In the genomic region with DNA sequence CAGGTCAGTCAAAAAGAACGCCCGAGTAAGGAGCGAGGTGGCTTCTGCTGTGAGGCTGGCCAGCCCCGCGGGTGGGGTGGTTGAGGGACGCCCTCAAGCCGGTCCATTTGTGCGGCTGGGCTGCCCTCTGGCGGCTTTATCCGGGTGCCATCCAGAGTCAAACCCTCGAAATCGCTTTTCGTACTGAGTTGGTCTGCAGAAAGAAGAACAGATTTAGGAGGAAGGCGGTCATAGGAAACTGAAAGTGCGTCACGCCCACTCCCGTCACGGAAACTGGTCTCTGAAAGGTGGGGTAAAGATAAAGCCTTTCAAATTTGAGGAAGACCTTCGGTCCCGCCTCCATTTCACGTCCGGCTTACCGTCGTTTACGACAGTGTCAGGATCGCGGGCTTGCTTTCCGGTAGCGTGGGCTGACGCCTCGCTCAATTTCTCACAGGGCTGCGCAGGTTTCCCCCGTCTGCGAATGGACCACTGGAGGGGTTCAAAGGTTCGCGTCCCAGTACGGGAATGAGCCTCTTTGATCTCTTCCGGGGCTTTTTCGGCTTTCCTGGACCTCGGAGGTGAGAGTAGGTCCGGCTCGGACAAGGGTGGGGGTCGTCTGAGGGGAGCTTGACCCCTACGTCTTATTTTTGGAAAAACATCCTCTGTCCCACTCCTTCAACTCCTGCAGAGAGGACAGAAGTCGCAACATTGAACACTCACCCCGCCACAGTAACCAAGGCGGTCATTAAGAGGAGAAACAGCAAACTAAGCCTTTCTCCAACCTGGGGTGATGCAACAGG, we compare ENCODE assay signal across 1 cellular context.
TF ChIP-seq lines count a peak whose summit lies in the region.

A gene (plus strand): TSS at position 413 of the 782 bp plus-strand sequence. CDS start 95 bp downstream, at position 508.

TF ChIP-seq in GM12878, 131 proteins besides CTCF, POLR2A, EP300 and RAD21 (continued from another document and continues in another):
- TF ChIP-seq, protein P1, sequence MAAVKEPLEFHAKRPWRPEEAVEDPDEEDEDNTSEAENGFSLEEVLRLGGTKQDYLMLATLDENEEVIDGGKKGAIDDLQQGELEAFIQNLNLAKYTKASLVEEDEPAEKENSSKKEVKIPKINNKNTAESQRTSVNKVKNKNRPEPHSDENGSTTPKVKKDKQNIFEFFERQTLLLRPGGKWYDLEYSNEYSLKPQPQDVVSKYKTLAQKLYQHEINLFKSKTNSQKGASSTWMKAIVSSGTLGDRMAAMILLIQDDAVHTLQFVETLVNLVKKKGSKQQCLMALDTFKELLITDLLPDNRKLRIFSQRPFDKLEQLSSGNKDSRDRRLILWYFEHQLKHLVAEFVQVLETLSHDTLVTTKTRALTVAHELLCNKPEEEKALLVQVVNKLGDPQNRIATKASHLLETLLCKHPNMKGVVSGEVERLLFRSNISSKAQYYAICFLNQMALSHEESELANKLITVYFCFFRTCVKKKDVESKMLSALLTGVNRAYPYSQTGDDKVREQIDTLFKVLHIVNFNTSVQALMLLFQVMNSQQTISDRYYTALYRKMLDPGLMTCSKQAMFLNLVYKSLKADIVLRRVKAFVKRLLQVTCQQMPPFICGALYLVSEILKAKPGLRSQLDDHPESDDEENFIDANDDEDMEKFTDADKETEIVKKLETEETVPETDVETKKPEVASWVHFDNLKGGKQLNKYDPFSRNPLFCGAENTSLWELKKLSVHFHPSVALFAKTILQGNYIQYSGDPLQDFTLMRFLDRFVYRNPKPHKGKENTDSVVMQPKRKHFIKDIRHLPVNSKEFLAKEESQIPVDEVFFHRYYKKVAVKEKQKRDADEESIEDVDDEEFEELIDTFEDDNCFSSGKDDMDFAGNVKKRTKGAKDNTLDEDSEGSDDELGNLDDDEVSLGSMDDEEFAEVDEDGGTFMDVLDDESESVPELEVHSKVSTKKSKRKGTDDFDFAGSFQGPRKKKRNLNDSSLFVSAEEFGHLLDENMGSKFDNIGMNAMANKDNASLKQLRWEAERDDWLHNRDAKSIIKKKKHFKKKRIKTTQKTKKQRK (IDR thresholded peaks at IDR 0.05; ENCODE audit: low read depth, low read length) = no peak
- TF ChIP-seq, protein P2, sequence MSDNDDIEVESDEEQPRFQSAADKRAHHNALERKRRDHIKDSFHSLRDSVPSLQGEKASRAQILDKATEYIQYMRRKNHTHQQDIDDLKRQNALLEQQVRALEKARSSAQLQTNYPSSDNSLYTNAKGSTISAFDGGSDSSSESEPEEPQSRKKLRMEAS (IDR thresholded peaks at IDR 0.05; ENCODE audit: low read depth, low read length) = no peak; the same call in none of the 2 replicates
- peak in 1 of 2 experiments; percentile 95; a peak in 2 of 4 replicates for TF ChIP-seq ETV6 (conservative IDR thresholded peaks at IDR 0.05 in 1 of 2, IDR thresholded peaks at IDR 0.05 in 1 of 2; ENCODE audit: borderline replicate concordance in 1 of 2, low read depth in 1 of 2)
- TF ChIP-seq RB1 (IDR thresholded peaks at IDR 0.05; ENCODE audit: borderline replicate concordance) = no peak
- no peak for TF ChIP-seq SUZ12 (IDR thresholded peaks at IDR 0.05; ENCODE audit: unreplicated experiment)
- TF ChIP-seq, protein P3, sequence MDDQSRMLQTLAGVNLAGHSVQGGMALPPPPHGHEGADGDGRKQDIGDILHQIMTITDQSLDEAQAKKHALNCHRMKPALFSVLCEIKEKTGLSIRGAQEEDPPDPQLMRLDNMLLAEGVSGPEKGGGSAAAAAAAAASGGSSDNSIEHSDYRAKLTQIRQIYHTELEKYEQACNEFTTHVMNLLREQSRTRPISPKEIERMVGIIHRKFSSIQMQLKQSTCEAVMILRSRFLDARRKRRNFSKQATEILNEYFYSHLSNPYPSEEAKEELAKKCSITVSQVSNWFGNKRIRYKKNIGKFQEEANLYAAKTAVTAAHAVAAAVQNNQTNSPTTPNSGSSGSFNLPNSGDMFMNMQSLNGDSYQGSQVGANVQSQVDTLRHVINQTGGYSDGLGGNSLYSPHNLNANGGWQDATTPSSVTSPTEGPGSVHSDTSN (IDR thresholded peaks at IDR 0.05; ENCODE audit: insufficient replicate concordance, low read depth, low read length) = no peak
- no peak for TF ChIP-seq ASH2L (IDR thresholded peaks at IDR 0.05; ENCODE audit: borderline replicate concordance, low read depth)
- TF ChIP-seq ZNF207 (IDR thresholded peaks at IDR 0.05; ENCODE audit: borderline replicate concordance) = peak; percentile 48; the same call in 1 of the 2 replicates
- TF ChIP-seq BMI1 (IDR thresholded peaks at IDR 0.05; ENCODE audit: borderline replicate concordance) = no peak
- peak; percentile 90 for TF ChIP-seq CREB1 (IDR thresholded peaks at IDR 0.05; ENCODE audit: low read depth)
- TF ChIP-seq, protein P4, sequence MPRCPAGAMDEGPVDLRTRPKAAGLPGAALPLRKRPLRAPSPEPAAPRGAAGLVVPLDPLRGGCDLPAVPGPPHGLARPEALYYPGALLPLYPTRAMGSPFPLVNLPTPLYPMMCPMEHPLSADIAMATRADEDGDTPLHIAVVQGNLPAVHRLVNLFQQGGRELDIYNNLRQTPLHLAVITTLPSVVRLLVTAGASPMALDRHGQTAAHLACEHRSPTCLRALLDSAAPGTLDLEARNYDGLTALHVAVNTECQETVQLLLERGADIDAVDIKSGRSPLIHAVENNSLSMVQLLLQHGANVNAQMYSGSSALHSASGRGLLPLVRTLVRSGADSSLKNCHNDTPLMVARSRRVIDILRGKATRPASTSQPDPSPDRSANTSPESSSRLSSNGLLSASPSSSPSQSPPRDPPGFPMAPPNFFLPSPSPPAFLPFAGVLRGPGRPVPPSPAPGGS (IDR thresholded peaks at IDR 0.05; ENCODE audit: borderline replicate concordance, insufficient read depth, low read depth, low read length, poor library complexity, severe bottlenecking) = peak; percentile 69
- TF ChIP-seq BACH1 (IDR thresholded peaks at IDR 0.05; ENCODE audit: borderline replicate concordance) = no peak
- TF ChIP-seq MYC (IDR thresholded peaks at IDR 0.05; ENCODE audit: insufficient read depth, insufficient read length, insufficient replicate concordance, low read length, severe bottlenecking) = peak; percentile 21
- TF ChIP-seq, protein P5, sequence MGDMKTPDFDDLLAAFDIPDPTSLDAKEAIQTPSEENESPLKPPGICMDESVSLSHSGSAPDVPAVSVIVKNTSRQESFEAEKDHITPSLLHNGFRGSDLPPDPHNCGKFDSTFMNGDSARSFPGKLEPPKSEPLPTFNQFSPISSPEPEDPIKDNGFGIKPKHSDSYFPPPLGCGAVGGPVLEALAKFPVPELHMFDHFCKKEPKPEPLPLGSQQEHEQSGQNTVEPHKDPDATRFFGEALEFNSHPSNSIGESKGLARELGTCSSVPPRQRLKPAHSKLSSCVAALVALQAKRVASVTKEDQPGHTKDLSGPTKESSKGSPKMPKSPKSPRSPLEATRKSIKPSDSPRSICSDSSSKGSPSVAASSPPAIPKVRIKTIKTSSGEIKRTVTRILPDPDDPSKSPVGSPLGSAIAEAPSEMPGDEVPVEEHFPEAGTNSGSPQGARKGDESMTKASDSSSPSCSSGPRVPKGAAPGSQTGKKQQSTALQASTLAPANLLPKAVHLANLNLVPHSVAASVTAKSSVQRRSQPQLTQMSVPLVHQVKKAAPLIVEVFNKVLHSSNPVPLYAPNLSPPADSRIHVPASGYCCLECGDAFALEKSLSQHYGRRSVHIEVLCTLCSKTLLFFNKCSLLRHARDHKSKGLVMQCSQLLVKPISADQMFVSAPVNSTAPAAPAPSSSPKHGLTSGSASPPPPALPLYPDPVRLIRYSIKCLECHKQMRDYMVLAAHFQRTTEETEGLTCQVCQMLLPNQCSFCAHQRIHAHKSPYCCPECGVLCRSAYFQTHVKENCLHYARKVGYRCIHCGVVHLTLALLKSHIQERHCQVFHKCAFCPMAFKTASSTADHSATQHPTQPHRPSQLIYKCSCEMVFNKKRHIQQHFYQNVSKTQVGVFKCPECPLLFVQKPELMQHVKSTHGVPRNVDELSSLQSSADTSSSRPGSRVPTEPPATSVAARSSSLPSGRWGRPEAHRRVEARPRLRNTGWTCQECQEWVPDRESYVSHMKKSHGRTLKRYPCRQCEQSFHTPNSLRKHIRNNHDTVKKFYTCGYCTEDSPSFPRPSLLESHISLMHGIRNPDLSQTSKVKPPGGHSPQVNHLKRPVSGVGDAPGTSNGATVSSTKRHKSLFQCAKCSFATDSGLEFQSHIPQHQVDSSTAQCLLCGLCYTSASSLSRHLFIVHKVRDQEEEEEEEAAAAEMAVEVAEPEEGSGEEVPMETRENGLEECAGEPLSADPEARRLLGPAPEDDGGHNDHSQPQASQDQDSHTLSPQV (IDR thresholded peaks at IDR 0.05) = no peak; the same call in 1 of the 2 replicates
- no peak for TF ChIP-seq KAT2A (conservative IDR thresholded peaks at IDR 0.05; ENCODE audit: control insufficient read depth, low read depth, low read length)
- TF ChIP-seq, protein P6, sequence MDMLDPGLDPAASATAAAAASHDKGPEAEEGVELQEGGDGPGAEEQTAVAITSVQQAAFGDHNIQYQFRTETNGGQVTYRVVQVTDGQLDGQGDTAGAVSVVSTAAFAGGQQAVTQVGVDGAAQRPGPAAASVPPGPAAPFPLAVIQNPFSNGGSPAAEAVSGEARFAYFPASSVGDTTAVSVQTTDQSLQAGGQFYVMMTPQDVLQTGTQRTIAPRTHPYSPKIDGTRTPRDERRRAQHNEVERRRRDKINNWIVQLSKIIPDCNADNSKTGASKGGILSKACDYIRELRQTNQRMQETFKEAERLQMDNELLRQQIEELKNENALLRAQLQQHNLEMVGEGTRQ (IDR thresholded peaks at IDR 0.05; ENCODE audit: borderline replicate concordance, low read depth, low read length) = no peak
- TF ChIP-seq BHLHE40 (IDR thresholded peaks at IDR 0.05; ENCODE audit: borderline replicate concordance in 1 of 2, low read depth in 2 of 2, low read length in 1 of 2) = peak in 1 of 2 experiments; percentile 47; a peak in 1 of 4 replicates
- peak; percentile 24; the same call in 1 of the 2 replicates for TF ChIP-seq NR2F1 (conservative IDR thresholded peaks at IDR 0.05)
- TF ChIP-seq, protein P7, sequence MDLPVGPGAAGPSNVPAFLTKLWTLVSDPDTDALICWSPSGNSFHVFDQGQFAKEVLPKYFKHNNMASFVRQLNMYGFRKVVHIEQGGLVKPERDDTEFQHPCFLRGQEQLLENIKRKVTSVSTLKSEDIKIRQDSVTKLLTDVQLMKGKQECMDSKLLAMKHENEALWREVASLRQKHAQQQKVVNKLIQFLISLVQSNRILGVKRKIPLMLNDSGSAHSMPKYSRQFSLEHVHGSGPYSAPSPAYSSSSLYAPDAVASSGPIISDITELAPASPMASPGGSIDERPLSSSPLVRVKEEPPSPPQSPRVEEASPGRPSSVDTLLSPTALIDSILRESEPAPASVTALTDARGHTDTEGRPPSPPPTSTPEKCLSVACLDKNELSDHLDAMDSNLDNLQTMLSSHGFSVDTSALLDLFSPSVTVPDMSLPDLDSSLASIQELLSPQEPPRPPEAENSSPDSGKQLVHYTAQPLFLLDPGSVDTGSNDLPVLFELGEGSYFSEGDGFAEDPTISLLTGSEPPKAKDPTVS (IDR thresholded peaks at IDR 0.05; ENCODE audit: low read depth, low read length) = no peak; the same call in 1 of the 2 replicates
- TF ChIP-seq RFX5 (IDR thresholded peaks at IDR 0.05; ENCODE audit: low read depth, low read length) = no peak
- TF ChIP-seq ESRRA (IDR thresholded peaks at IDR 0.05; ENCODE audit: low read length) = no peak
- TF ChIP-seq, protein P8, sequence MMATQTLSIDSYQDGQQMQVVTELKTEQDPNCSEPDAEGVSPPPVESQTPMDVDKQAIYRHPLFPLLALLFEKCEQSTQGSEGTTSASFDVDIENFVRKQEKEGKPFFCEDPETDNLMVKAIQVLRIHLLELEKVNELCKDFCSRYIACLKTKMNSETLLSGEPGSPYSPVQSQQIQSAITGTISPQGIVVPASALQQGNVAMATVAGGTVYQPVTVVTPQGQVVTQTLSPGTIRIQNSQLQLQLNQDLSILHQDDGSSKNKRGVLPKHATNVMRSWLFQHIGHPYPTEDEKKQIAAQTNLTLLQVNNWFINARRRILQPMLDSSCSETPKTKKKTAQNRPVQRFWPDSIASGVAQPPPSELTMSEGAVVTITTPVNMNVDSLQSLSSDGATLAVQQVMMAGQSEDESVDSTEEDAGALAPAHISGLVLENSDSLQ (IDR thresholded peaks at IDR 0.05) = peak; percentile 67
- 0 out of 2 replicates have a peak, but pooled peaks have one; percentile 31 for TF ChIP-seq TCF12 (IDR thresholded peaks at IDR 0.05; ENCODE audit: low read depth, low read length)
- TF ChIP-seq, protein P9, sequence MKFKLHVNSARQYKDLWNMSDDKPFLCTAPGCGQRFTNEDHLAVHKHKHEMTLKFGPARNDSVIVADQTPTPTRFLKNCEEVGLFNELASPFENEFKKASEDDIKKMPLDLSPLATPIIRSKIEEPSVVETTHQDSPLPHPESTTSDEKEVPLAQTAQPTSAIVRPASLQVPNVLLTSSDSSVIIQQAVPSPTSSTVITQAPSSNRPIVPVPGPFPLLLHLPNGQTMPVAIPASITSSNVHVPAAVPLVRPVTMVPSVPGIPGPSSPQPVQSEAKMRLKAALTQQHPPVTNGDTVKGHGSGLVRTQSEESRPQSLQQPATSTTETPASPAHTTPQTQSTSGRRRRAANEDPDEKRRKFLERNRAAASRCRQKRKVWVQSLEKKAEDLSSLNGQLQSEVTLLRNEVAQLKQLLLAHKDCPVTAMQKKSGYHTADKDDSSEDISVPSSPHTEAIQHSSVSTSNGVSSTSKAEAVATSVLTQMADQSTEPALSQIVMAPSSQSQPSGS (IDR thresholded peaks at IDR 0.05; ENCODE audit: low read length) = peak; percentile 62; the same call in 1 of the 2 replicates
- no peak for TF ChIP-seq CHD4 (IDR thresholded peaks at IDR 0.05)
- TF ChIP-seq, protein P10, sequence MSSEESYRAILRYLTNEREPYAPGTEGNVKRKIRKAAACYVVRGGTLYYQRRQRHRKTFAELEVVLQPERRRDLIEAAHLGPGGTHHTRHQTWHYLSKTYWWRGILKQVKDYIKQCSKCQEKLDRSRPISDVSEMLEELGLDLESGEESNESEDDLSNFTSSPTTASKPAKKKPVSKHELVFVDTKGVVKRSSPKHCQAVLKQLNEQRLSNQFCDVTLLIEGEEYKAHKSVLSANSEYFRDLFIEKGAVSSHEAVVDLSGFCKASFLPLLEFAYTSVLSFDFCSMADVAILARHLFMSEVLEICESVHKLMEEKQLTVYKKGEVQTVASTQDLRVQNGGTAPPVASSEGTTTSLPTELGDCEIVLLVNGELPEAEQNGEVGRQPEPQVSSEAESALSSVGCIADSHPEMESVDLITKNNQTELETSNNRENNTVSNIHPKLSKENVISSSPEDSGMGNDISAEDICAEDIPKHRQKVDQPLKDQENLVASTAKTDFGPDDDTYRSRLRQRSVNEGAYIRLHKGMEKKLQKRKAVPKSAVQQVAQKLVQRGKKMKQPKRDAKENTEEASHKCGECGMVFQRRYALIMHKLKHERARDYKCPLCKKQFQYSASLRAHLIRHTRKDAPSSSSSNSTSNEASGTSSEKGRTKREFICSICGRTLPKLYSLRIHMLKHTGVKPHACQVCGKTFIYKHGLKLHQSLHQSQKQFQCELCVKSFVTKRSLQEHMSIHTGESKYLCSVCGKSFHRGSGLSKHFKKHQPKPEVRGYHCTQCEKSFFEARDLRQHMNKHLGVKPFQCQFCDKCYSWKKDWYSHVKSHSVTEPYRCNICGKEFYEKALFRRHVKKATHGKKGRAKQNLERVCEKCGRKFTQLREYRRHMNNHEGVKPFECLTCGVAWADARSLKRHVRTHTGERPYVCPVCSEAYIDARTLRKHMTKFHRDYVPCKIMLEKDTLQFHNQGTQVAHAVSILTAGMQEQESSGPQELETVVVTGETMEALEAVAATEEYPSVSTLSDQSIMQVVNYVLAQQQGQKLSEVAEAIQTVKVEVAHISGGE (CRISPR knock-in tag; IDR thresholded peaks at IDR 0.05) = no peak
- TF ChIP-seq TARDBP (IDR thresholded peaks at IDR 0.05; ENCODE audit: borderline replicate concordance) = peak; percentile 44; the same call in 1 of the 2 replicates
- TF ChIP-seq ATF7 (IDR thresholded peaks at IDR 0.05; ENCODE audit: low read depth) = peak; percentile 83
- TF ChIP-seq NFXL1 (IDR thresholded peaks at IDR 0.05; ENCODE audit: borderline replicate concordance) = no peak
- no peak for TF ChIP-seq NR2C1 (IDR thresholded peaks at IDR 0.05)
- peak in 1 of 2 experiments; percentile 89; a peak in 2 of 3 replicates for TF ChIP-seq EGR1 (IDR thresholded peaks at IDR 0.05; ENCODE audit: borderline replicate concordance in 1 of 2, low read depth in 2 of 2, low read length in 2 of 2)
- peak; percentile 33; the same call in 1 of the 2 replicates for TF ChIP-seq EED (IDR thresholded peaks at IDR 0.05; ENCODE audit: low read depth)
- peak; percentile 16 for TF ChIP-seq KLF5 (IDR thresholded peaks at IDR 0.05; ENCODE audit: partially characterized antibody)
